In genomic region chr2:209525834-209526281, GRCh38 we compare ENCODE assay signal across 8 cellular contexts.
A peak's percentile ranks its signal among the peaks of the same experiment; 100 is the strongest.
DNase-seq lines count a peak whose midpoint lies in the region; TF ChIP-seq lines count a peak whose summit lies in the region.

No MANE protein-coding gene starts in this region.

- H3K9me3 ChIP-seq in OCI-LY3 (ENCODE audit: insufficient read depth, low read length) (no peaks in the 10 kb centered on the region), subcutaneous abdominal adipose tissue (ENCODE audit: control insufficient read depth in 5 of 5, low read length in 5 of 5) (no peaks in the 10 kb centered on the region), uterus (no peaks in the 10 kb centered on the region)

- no peaks in the 10 kb centered on the region for H3K36me3 ChIP-seq in OCI-LY3 (replicated peaks; ENCODE audit: low read depth, low read length)
- no peaks in the 10 kb centered on the region for H3K36me3 ChIP-seq in subcutaneous abdominal adipose tissue (ENCODE audit: control insufficient read depth in 5 of 5, insufficient read depth in 5 of 5, low read length in 5 of 5)
- no peaks in the 10 kb centered on the region for H3K36me3 ChIP-seq in uterus

- H3K27ac ChIP-seq in OCI-LY3 (ENCODE audit: low read length) (peak overlapping the region; percentile 46; the same call in 1 of the 2 replicates), subcutaneous abdominal adipose tissue (ENCODE audit: low read depth, low read length) (peak overlapping the region; percentile 48), uterus (peak overlapping the region in 1 of 2 donors; percentile 49)

- TF ChIP-seq POLR2A in uterus (IDR thresholded peaks at IDR 0.05) = no peak

- no peak overlapping the region for H2AFZ ChIP-seq in OCI-LY3 (ENCODE audit: low read depth, low read length)

- no peaks in the 10 kb centered on the region for H4K20me1 ChIP-seq in OCI-LY3 (ENCODE audit: insufficient read depth, low read length)

- H3K4me1 ChIP-seq in OCI-LY3 (ENCODE audit: low read length) (peaks cover 42% of the 10 kb centered on the region), subcutaneous abdominal adipose tissue (ENCODE audit: control insufficient read depth in 5 of 5, insufficient read depth in 5 of 5, low read length in 5 of 5) (peaks cover 0 to 22% (median 14%) of the 10 kb centered on the region in 5 donors), uterus (no peaks in the 10 kb centered on the region)

- DNase-seq in NOMO-1 treated with DMSO at 0.1 percent for 48 hours (lab: John Stamatoyannopoulos, UW; ENCODE audit: unreplicated experiment) (peak; percentile 47), NOMO-1 treated with dmso at 0.1 percent for 144 hours (lab: John Stamatoyannopoulos, UW; ENCODE audit: unreplicated experiment) (no peak), foreskin fibroblast (peak; percentile 67 to 81), D341Med (ENCODE audit: low spot score) (no peak), uterus (no peak), NCI-H1436 (lab: John Stamatoyannopoulos, UW) (no peak)

- H3K27me3 ChIP-seq in OCI-LY3 (ENCODE audit: low read depth, low read length) (no peaks in the 10 kb centered on the region), subcutaneous abdominal adipose tissue (ENCODE audit: control insufficient read depth in 5 of 5, insufficient read depth in 4 of 5, low read length in 5 of 5) (no peaks in the 10 kb centered on the region), uterus (no peaks in the 10 kb centered on the region)

- peak overlapping the region; percentile 82 for H3K4me2 ChIP-seq in OCI-LY3 (ENCODE audit: low read length)

- intact Hi-C loops in uterus (cut with DNase I; ENCODE audit: low total_unique reads) = no loop called here

- H3K4me3 ChIP-seq in OCI-LY3 (ENCODE audit: low read length) = peak overlapping the region; percentile 40
- H3K4me3 ChIP-seq in foreskin fibroblast (ENCODE audit: low read depth in 1 of 2, low read length in 2 of 2) = no peak overlapping the region
- peak overlapping the region in 3 of 5 donors; percentile 28 to 41 (median 32) for H3K4me3 ChIP-seq in subcutaneous abdominal adipose tissue (ENCODE audit: low read depth in 1 of 5, low read length in 5 of 5)
- no peak overlapping the region for H3K4me3 ChIP-seq in uterus

- no peak overlapping the region for H3K9ac ChIP-seq in OCI-LY3 (ENCODE audit: low read length)
- H3K9ac ChIP-seq in subcutaneous abdominal adipose tissue (ENCODE audit: low read length in 5 of 5) = peak overlapping the region in 2 of 5 donors; percentile 32 to 51

- no peaks in the 10 kb centered on the region for H3K79me2 ChIP-seq in OCI-LY3 (ENCODE audit: low read length)

- TF ChIP-seq CTCF in OCI-LY3 (IDR thresholded peaks at IDR 0.05; ENCODE audit: low read depth, low read length) (no peak), foreskin fibroblast (IDR thresholded peaks at IDR 0.05; ENCODE audit: low read depth, low read length) (no peak), uterus (IDR thresholded peaks at IDR 0.05) (no peak)

Comparison
In these comparisons a context has a peak if more than half of its experiments do, and no peak if none do; other contexts are left out.
1. DNase-seq: peak in NOMO-1 treated with DMSO at 0.1 percent for 48 hours (single experiment) and foreskin fibroblast (2 of 2); none in NOMO-1 treated with dmso at 0.1 percent for 144 hours (single experiment), D341Med (single experiment), uterus (0 of 2) and NCI-H1436 (single experiment).
2. H3K4me3 ChIP-seq: peak in OCI-LY3 (single experiment) and subcutaneous abdominal adipose tissue (3 of 5); none in foreskin fibroblast (0 of 2) and uterus (0 of 2).